Comparison of ENCODE assay signal across 19 cellular contexts in genomic region chr16:72128701-72129100, GRCh38. TPM values are rescaled to one million over a fixed set of nuclear protein-coding genes. Genes with fewer than 3 reads are reported as not detected.
DNase-seq lines count a peak whose midpoint lies in the region; ATAC-seq, FAIRE-seq and TF ChIP-seq lines count a peak whose summit lies in the region.
"Had no signal": no experiment of that assay in that cellular context is flagged by ENCODE, and none has a peak within 500 bp of the region (broad histone marks: within the 10 kb centered on the region; RNA-seq: fewer than 3 reads in every experiment).

No MANE protein-coding gene starts in this region.

- H3K27me3 ChIP-seq in NT2/D1 (ENCODE audit: insufficient read depth, insufficient read length): no peaks in the 10 kb centered on the region
- H3K27me3 ChIP-seq in endodermal cell (ENCODE audit: control insufficient read depth, insufficient read depth, low read length, poor library complexity, severe bottlenecking): no peaks in the 10 kb centered on the region
- H3K27me3 ChIP-seq in CD8-positive, alpha-beta T cell (ENCODE audit: insufficient read depth, low read length): no peaks in the 10 kb centered on the region
- H3K27me3 ChIP-seq: BE2C had no signal

- CTCF ChIA-PET in CD8-positive, alpha-beta T cell (lab: Charles Lee): interaction anchor here (0.6 kb wide), 1 partner anchor 112 kb away, joined by 3 read pairs; no protein-coding TSS in a partner anchor

- H3K9me3 ChIP-seq in NT2/D1 (ENCODE audit: insufficient read depth, low read length) (no peaks in the 10 kb centered on the region), endodermal cell (ENCODE audit: control insufficient read depth, low read length) (no peaks in the 10 kb centered on the region), kidney (ENCODE audit: control insufficient read depth in 1 of 2, low read length in 2 of 2) (no peaks in the 10 kb centered on the region)
- H3K9me3 ChIP-seq in CD8-positive, alpha-beta T cell (ENCODE audit: low read length): no peaks in the 10 kb centered on the region
- H3K9me3 ChIP-seq: BE2C, Caco-2 had no signal

- no peaks in the 10 kb centered on the region for H3K36me3 Mint-ChIP-seq in endodermal cell (ENCODE audit: low read depth)
- no peaks in the 10 kb centered on the region for H3K36me3 Mint-ChIP-seq in type B pancreatic cell
- no peaks in the 10 kb centered on the region for H3K36me3 Mint-ChIP-seq in CD8-positive, alpha-beta T cell
- H3K36me3 Mint-ChIP-seq: CD4-positive, CD25-positive, alpha-beta regulatory T cell had no signal

- POLR2A ChIA-PET in CD8-positive, alpha-beta T cell (lab: Charles Lee): interaction anchor here (0.7 kb wide), 1 partner anchor 62 kb away, joined by 3 read pairs; no protein-coding TSS in a partner anchor

- FAIRE-seq in H54 (lab: Jason Lieb, UNC) (no peak), kidney (lab: Jason Lieb, UNC) (no peak)
- FAIRE-seq: A204.1, D721Med, H1, K562 had no signal

- DNase-seq in NT2/D1 (ENCODE audit: low read depth, low spot score): peak; percentile 28
- DNase-seq in endodermal cell: peak; percentile 92
- DNase-seq in type B pancreatic cell (ENCODE audit: extremely low spot score, unreplicated experiment): peak; percentile 48
- no peak for DNase-seq in H54 (ENCODE audit: insufficient read length, low spot score)
- DNase-seq in CD8-positive, alpha-beta T cell: no peak
- no peak for DNase-seq in kidney
- DNase-seq: ACHN; BE2C; C1 segment of cervical spinal cord; Caco-2; CD4-positive, CD25-positive, alpha-beta regulatory T cell; GDM1; HCEC 1CT; IMR-90 had no signal

- H3K36me3 ChIP-seq in NT2/D1 (ENCODE audit: insufficient read depth, insufficient read length, low read length) (no peaks in the 10 kb centered on the region), endodermal cell (ENCODE audit: control insufficient read depth, insufficient read depth, low read length) (no peaks in the 10 kb centered on the region), kidney (ENCODE audit: control insufficient read depth in 1 of 2, insufficient read depth in 2 of 2, low read length in 2 of 2) (no peaks in the 10 kb centered on the region)
- no peaks in the 10 kb centered on the region for H3K36me3 ChIP-seq in CD8-positive, alpha-beta T cell (ENCODE audit: insufficient read depth, low read length)
- H3K36me3 ChIP-seq: BE2C had no signal

- H3K27me3 Mint-ChIP-seq in endodermal cell (ENCODE audit: insufficient read depth) (peaks cover 2% of the 10 kb centered on the region), type B pancreatic cell (no peaks in the 10 kb centered on the region)
- H3K27me3 Mint-ChIP-seq in CD8-positive, alpha-beta T cell (ENCODE audit: low read depth): no peaks in the 10 kb centered on the region
- H3K27me3 Mint-ChIP-seq: CD4-positive, CD25-positive, alpha-beta regulatory T cell had no signal

- intact Hi-C loops in CD8-positive, alpha-beta T cell (cut with DNase I, micrococcal nuclease): loop anchor here (5.0 to 10.0 kb wide), 5 partner anchors 339 to 1906 kb away; no protein-coding TSS in a partner anchor
- intact Hi-C loops in kidney (cut with DNase I): no loop called here

- H3K9me3 Mint-ChIP-seq in endodermal cell (no peaks in the 10 kb centered on the region), type B pancreatic cell (no peaks in the 10 kb centered on the region)
- H3K9me3 Mint-ChIP-seq in CD8-positive, alpha-beta T cell: no peaks in the 10 kb centered on the region
- H3K9me3 Mint-ChIP-seq: CD4-positive, CD25-positive, alpha-beta regulatory T cell had no signal

- no peak for ATAC-seq in CD8-positive, alpha-beta T cell
- ATAC-seq: K562 had no signal

- no peak overlapping the region for H3K4me3 ChIP-seq in NT2/D1 (ENCODE audit: insufficient read length, low read depth)
- H3K4me3 ChIP-seq in endodermal cell (ENCODE audit: low read length): peak overlapping the region; percentile 12
- H3K4me3 ChIP-seq in CD8-positive, alpha-beta T cell (ENCODE audit: low read depth, low read length): no peak overlapping the region
- no peak overlapping the region for H3K4me3 ChIP-seq in kidney (ENCODE audit: low read length in 2 of 2)
- H3K4me3 ChIP-seq: K562 had no signal

- peaks cover 57% of the 10 kb centered on the region for H3K4me1 Mint-ChIP-seq in endodermal cell
- peaks cover 19% of the 10 kb centered on the region for H3K4me1 Mint-ChIP-seq in type B pancreatic cell (ENCODE audit: unreplicated experiment)
- no peaks in the 10 kb centered on the region for H3K4me1 Mint-ChIP-seq in CD8-positive, alpha-beta T cell (ENCODE audit: low read depth)
- H3K4me1 Mint-ChIP-seq: CD4-positive, CD25-positive, alpha-beta regulatory T cell had no signal

- H3K4me1 ChIP-seq in NT2/D1 (ENCODE audit: insufficient read depth, insufficient read length) (peaks cover 4% of the 10 kb centered on the region), endodermal cell (ENCODE audit: control insufficient read depth, insufficient read depth, low read length) (peaks cover 32% of the 10 kb centered on the region), kidney (ENCODE audit: control insufficient read depth in 1 of 2, insufficient read depth in 1 of 2, low read depth in 1 of 2, low read length in 2 of 2) (peaks cover 6 to 10% of the 10 kb centered on the region in 2 donors)
- H3K4me1 ChIP-seq in CD8-positive, alpha-beta T cell (ENCODE audit: insufficient read depth, low read length): no peaks in the 10 kb centered on the region

- WGBS in endodermal cell (ENCODE audit: insufficient coverage in 1 of 2, insufficient read length in 1 of 2), 2 experiments: 28 to 33% methylated on average over 8 to 9 of the region's 9 CpGs

- H3K4me3 Mint-ChIP-seq in endodermal cell: no peak overlapping the region
- H3K4me3 Mint-ChIP-seq in type B pancreatic cell: no peak overlapping the region
- no peak overlapping the region for H3K4me3 Mint-ChIP-seq in CD8-positive, alpha-beta T cell
- H3K4me3 Mint-ChIP-seq: CD4-positive, CD25-positive, alpha-beta regulatory T cell had no signal

- H3K27ac Mint-ChIP-seq in endodermal cell: peak overlapping the region; percentile 66
- no peak overlapping the region for H3K27ac Mint-ChIP-seq in type B pancreatic cell
- no peak overlapping the region for H3K27ac Mint-ChIP-seq in CD8-positive, alpha-beta T cell
- H3K27ac Mint-ChIP-seq: CD4-positive, CD25-positive, alpha-beta regulatory T cell had no signal

- H3K27ac ChIP-seq in endodermal cell (ENCODE audit: low read depth, low read length) (no peak overlapping the region), kidney (ENCODE audit: low read depth in 2 of 2, low read length in 2 of 2) (no peak overlapping the region)
- H3K27ac ChIP-seq in CD8-positive, alpha-beta T cell (ENCODE audit: low read depth, low read length): no peak overlapping the region
- H3K27ac ChIP-seq: HL-60 had no signal

- H3K9ac ChIP-seq in NT2/D1 (ENCODE audit: insufficient read length, low read depth) (no peak overlapping the region), endodermal cell (ENCODE audit: extremely low read depth, low read length, poor library complexity, severe bottlenecking) (no peak overlapping the region), kidney (ENCODE audit: low read length in 2 of 2) (no peak overlapping the region)

- no peak for TF ChIP-seq CTCF in endodermal cell (conservative IDR thresholded peaks at IDR 0.05)
- no peak for TF ChIP-seq CTCF in type B pancreatic cell (conservative IDR thresholded peaks at IDR 0.05)
- no peak for TF ChIP-seq CTCF in CD8-positive, alpha-beta T cell (IDR thresholded peaks at IDR 0.05)
- TF ChIP-seq CTCF in kidney (IDR thresholded peaks at IDR 0.05; ENCODE audit: borderline replicate concordance, extremely low read depth, insufficient read depth): no peak

- TF ChIP-seq POLR2A in H54 (IDR thresholded peaks at IDR 0.05; ENCODE audit: low read depth, low read length): no peak

RNA-seq across cellular contexts. Expression of gene DHX38, which starts 35.1 kb away (rescaled TPM):
- 10 to 100 TPM; 66.9 to 80.1 TPM for total RNA-seq in endodermal cell
- polyA plus RNA-seq in endodermal cell (2013, experiment 1 of 2): 49.3 TPM
- polyA plus RNA-seq in endodermal cell (2013, experiment 2 of 2): 42.3 TPM
- total RNA-seq in type B pancreatic cell (ENCODE audit: low replicate concordance): 62.7 and 75.6 TPM in 2 replicates
- 100 to 1,000 TPM; 122 to 126 TPM for total RNA-seq in CD8-positive, alpha-beta T cell
- total RNA-seq in kidney: 60.9 TPM
- polyA plus RNA-seq in kidney (ENCODE audit: insufficient read depth, low read depth, low replicate concordance): 23.3 TPM

RNA-seq across cellular contexts. Expression of gene TXNL4B, which starts 35.3 kb away (rescaled TPM):
- total RNA-seq in endodermal cell: 10 to 100 TPM; 10.6 to 13.1 TPM
- polyA plus RNA-seq in endodermal cell (2013, experiment 1 of 2): 9.8 TPM
- polyA plus RNA-seq in endodermal cell (2013, experiment 2 of 2): 9.8 TPM
- total RNA-seq in type B pancreatic cell (ENCODE audit: low replicate concordance): 12.2 and 17.8 TPM in 2 replicates
- total RNA-seq in CD8-positive, alpha-beta T cell: 10 to 100 TPM; 16.7 to 18.3 TPM
- 16.1 TPM for total RNA-seq in kidney
- 11.9 TPM for polyA plus RNA-seq in kidney (ENCODE audit: insufficient read depth, low read depth, low replicate concordance)

RNA-seq across cellular contexts. Expression of gene PMFBP1, which starts 43.3 kb away (rescaled TPM):
- total RNA-seq in endodermal cell: 1 to 10 TPM; 2.1 to 4.1 TPM
- 2.0 TPM for polyA plus RNA-seq in endodermal cell (2013, experiment 1 of 2)
- polyA plus RNA-seq in endodermal cell (2013, experiment 2 of 2): 1.6 TPM
- total RNA-seq in type B pancreatic cell (ENCODE audit: low replicate concordance): 2.6 and 3.8 TPM in 2 replicates
- total RNA-seq in CD8-positive, alpha-beta T cell: under 1 TPM; 0.50 to 0.84 TPM
- 0.69 TPM for total RNA-seq in kidney
- polyA plus RNA-seq in kidney (ENCODE audit: insufficient read depth, low read depth, low replicate concordance): 0.13 TPM
- polyA plus RNA-seq: CD4-positive, CD25-positive, alpha-beta regulatory T cell; IMR-90 had no signal

Comparison
In these comparisons a context has a peak if more than half of its experiments do, and no peak if none do; other contexts are left out.
1. DNase-seq: peak in NT2/D1 (single experiment), endodermal cell (single experiment) and type B pancreatic cell (single experiment); none in H54 (single experiment), CD8-positive, alpha-beta T cell (0 of 7) and kidney (single experiment).